In genomic region chr9:97594414-97594921, GRCh38 we compare ENCODE assay signal across 14 cellular contexts. TPM values are rescaled to one million over a fixed set of nuclear protein-coding genes. Genes with fewer than 3 reads are reported as not detected.
DNase-seq lines count a peak whose midpoint lies in the region; ATAC-seq and TF ChIP-seq lines count a peak whose summit lies in the region.
"Had no signal": no experiment of that assay in that cellular context is flagged by ENCODE, and none has a peak within 500 bp of the region (broad histone marks: within the 10 kb centered on the region; RNA-seq: fewer than 3 reads in every experiment).

No MANE protein-coding gene starts in this region.

- POLR2A ChIA-PET in WTC11 (lab: Charles Lee): no interaction called here

- peaks cover 6% of the 10 kb centered on the region for H3K4me1 ChIP-seq in upper lobe of right lung

- intact Hi-C loops in upper lobe of right lung (cut with DNase I): no loop called here

- H3K36me3 Mint-ChIP-seq in WTC11: no peaks in the 10 kb centered on the region

- CTCF ChIA-PET in WTC11 (lab: Charles Lee): interaction anchor here (0.9 to 2.6 kb wide), 7 partner anchors 66 to 737 kb away, joined by 3 to 13 read pairs (median 3); partner anchors contain the start of gene TMOD1

- H3K27ac ChIP-seq in upper lobe of right lung: no peak overlapping the region

- no peaks in the 10 kb centered on the region for H3K27me3 Mint-ChIP-seq in WTC11 (ENCODE audit: low read depth)

- no peaks in the 10 kb centered on the region for H3K9me3 ChIP-seq in upper lobe of right lung

- no peak overlapping the region for H3K4me3 ChIP-seq in upper lobe of right lung

- ATAC-seq in WTC11: peak; percentile 26; the same call in 1 of the 2 replicates
- peak; percentile 21 for ATAC-seq in upper lobe of right lung
- no peak for ATAC-seq in HG03469 (IDR thresholded peaks at IDR 0.05; ENCODE audit: unreplicated experiment)
- no peak for ATAC-seq in GM21381 (IDR thresholded peaks at IDR 0.05; ENCODE audit: unreplicated experiment)
- ATAC-seq: effector memory CD8-positive, alpha-beta T cell had no signal

- no peak for TF ChIP-seq CTCF in WTC11 (IDR thresholded peaks at IDR 0.05)
- no peak for TF ChIP-seq CTCF in upper lobe of right lung (IDR thresholded peaks at IDR 0.05)

- H3K4me1 Mint-ChIP-seq in WTC11: peaks cover 12% of the 10 kb centered on the region

- H3K36me3 ChIP-seq in upper lobe of right lung: peaks cover 4% of the 10 kb centered on the region

- H3K27me3 ChIP-seq in upper lobe of right lung: no peaks in the 10 kb centered on the region

- no peaks in the 10 kb centered on the region for H3K9me3 Mint-ChIP-seq in WTC11
- H3K9me3 Mint-ChIP-seq: effector memory CD8-positive, alpha-beta T cell; H9 had no signal

- H3K27ac Mint-ChIP-seq in WTC11: no peak overlapping the region
- H3K27ac Mint-ChIP-seq: effector memory CD8-positive, alpha-beta T cell; H9 had no signal

- DNase-seq in NCI-H526 (lab: John Stamatoyannopoulos, UW) (peak; percentile 69 to 78), NCI-H526 treated with DMSO at 0.1 percent for 48 hours (lab: John Stamatoyannopoulos, UW) (no peak), WTC11 (ENCODE audit: low spot score) (no peak), inferior parietal cortex (ENCODE audit: extremely low spot score) (peak; percentile 25), upper lobe of right lung (no peak), NCI-H2196 (lab: John Stamatoyannopoulos, UW; ENCODE audit: unreplicated experiment) (no peak)
- DNase-seq: activated CD4-positive, alpha-beta T cell treated with anti-CD3 and anti-CD28 coated beads for 4 hours; DND-41; effector memory CD8-positive, alpha-beta T cell; H9; kidney glomerular epithelial cell; stimulated activated CD4-positive, alpha-beta T cell treated with anti-CD3 and anti-CD28 coated beads, Interleukin-12 subunit alpha, Interleukin-12 subunit beta, amount 100 ng/mL, for 4 hours had no signal

- no peak overlapping the region for H3K4me3 Mint-ChIP-seq in WTC11
- H3K4me3 Mint-ChIP-seq: effector memory CD8-positive, alpha-beta T cell; H9 had no signal

TF ChIP-seq in WTC11, 78 proteins besides CTCF, POLR2A, EP300 and RAD21:
- no peak for TF ChIP-seq PRRX2 (CRISPR knock-in tag; IDR thresholded peaks at IDR 0.05)
- no peak for TF ChIP-seq SMAD3 (CRISPR knock-in tag; IDR thresholded peaks at IDR 0.05; ENCODE audit: borderline replicate concordance)
- TF ChIP-seq PREB (CRISPR knock-in tag; IDR thresholded peaks at IDR 0.05; ENCODE audit: borderline replicate concordance): no peak
- no peak for TF ChIP-seq MXD4 (CRISPR knock-in tag; IDR thresholded peaks at IDR 0.05; ENCODE audit: borderline replicate concordance)
- no peak for TF ChIP-seq SOX15 (CRISPR knock-in tag; IDR thresholded peaks at IDR 0.05)
- no peak for TF ChIP-seq PRDM15 (CRISPR knock-in tag; IDR thresholded peaks at IDR 0.05)
- TF ChIP-seq E2F1 (CRISPR knock-in tag; IDR thresholded peaks at IDR 0.05): no peak
- TF ChIP-seq FOXP1 (CRISPR knock-in tag; IDR thresholded peaks at IDR 0.05; ENCODE audit: borderline replicate concordance): no peak
- TF ChIP-seq ATF6 (CRISPR knock-in tag; IDR thresholded peaks at IDR 0.05): no peak
- TF ChIP-seq NFE2L1 (CRISPR knock-in tag; IDR thresholded peaks at IDR 0.05): no peak
- TF ChIP-seq ZNF232 (CRISPR knock-in tag; IDR thresholded peaks at IDR 0.05): no peak
- TF ChIP-seq FOXP4 (CRISPR knock-in tag; IDR thresholded peaks at IDR 0.05): no peak
- TF ChIP-seq TP53 (CRISPR knock-in tag; IDR thresholded peaks at IDR 0.05): no peak
- TF ChIP-seq TEAD4 (CRISPR knock-in tag; IDR thresholded peaks at IDR 0.05): no peak
- no peak for TF ChIP-seq JAZF1 (CRISPR knock-in tag; IDR thresholded peaks at IDR 0.05)

RNA-seq across cellular contexts. Expression of gene TSTD2, which starts 38.7 kb away (rescaled TPM):
- 16.8 to 19.6 TPM (median 18.3 TPM) in 3 replicates for total RNA-seq in WTC11 (2021)
- 20.0 TPM for total RNA-seq in upper lobe of right lung

RNA-seq across cellular contexts. Expression of gene NCBP1, which starts 39.2 kb away (rescaled TPM):
- total RNA-seq in WTC11 (2021) (47.8 to 61.1 TPM (median 51.3 TPM) in 3 replicates), upper lobe of right lung (25.4 TPM)

Comparison
In these comparisons a context has a peak if more than half of its experiments do, and no peak if none do; other contexts are left out.
1. DNase-seq: peak in NCI-H526 (2 of 2) and inferior parietal cortex (single experiment); none in NCI-H526 treated with DMSO at 0.1 percent for 48 hours (single experiment), WTC11 (single experiment), upper lobe of right lung (single experiment) and NCI-H2196 (single experiment).
2. ATAC-seq: peak in WTC11 (single experiment) and upper lobe of right lung (single experiment); none in HG03469 (single experiment) and GM21381 (single experiment).